22 cellular contexts compared by ENCODE assay signal in genomic region chr3:45937206-45938042, GRCh38. TPM values are rescaled to one million over a fixed set of nuclear protein-coding genes. Genes with fewer than 3 reads are reported as not detected.
DNase-seq lines count a peak whose midpoint lies in the region; TF ChIP-seq lines count a peak whose summit lies in the region.
"Had no signal": no experiment of that assay in that cellular context is flagged by ENCODE, and none has a peak within 500 bp of the region (broad histone marks: within the 10 kb centered on the region; RNA-seq: fewer than 3 reads in every experiment).

No MANE protein-coding gene starts in this region.

- no peak overlapping the region for H3K4me3 Mint-ChIP-seq in endodermal cell
- H3K4me3 Mint-ChIP-seq in T-helper 2 cell treated with Interferon-gamma antibody and Interleukin-4, amounts not matched to agents 5 μg/mL and 100 μg/mL, for 36 hours, result no peak overlapping the region

- intact Hi-C loops in sigmoid colon (cut with DNase I), result loop anchor here (5.0 to 10.0 kb wide), 3 partner anchors 175 to 507 kb away; partner anchors contain the start of gene CCR5

- H3K4me3 ChIP-seq in endodermal cell (ENCODE audit: low read length) (no peak overlapping the region), sigmoid colon (no peak overlapping the region)
- H3K4me3 ChIP-seq: HAP-1, K562, SJSA1 had no signal

- no peaks in the 10 kb centered on the region for H3K27me3 Mint-ChIP-seq in endodermal cell (ENCODE audit: insufficient read depth)
- no peaks in the 10 kb centered on the region for H3K27me3 Mint-ChIP-seq in T-helper 2 cell treated with Interferon-gamma antibody and Interleukin-4, amounts not matched to agents 5 μg/mL and 100 μg/mL, for 36 hours (ENCODE audit: low read depth)

- peaks cover 8% of the 10 kb centered on the region for H3K4me1 Mint-ChIP-seq in endodermal cell
- peaks cover 15% of the 10 kb centered on the region for H3K4me1 Mint-ChIP-seq in T-helper 2 cell treated with Interferon-gamma antibody and Interleukin-4, amounts not matched to agents 5 μg/mL and 100 μg/mL, for 36 hours (ENCODE audit: low read depth)

- H3K9me3 ChIP-seq in endodermal cell (ENCODE audit: control insufficient read depth, low read length) (no peaks in the 10 kb centered on the region), sigmoid colon (no peaks in the 10 kb centered on the region)
- H3K9me3 ChIP-seq: HAP-1, SJSA1 had no signal

- H3K27ac Mint-ChIP-seq in endodermal cell, result no peak overlapping the region
- H3K27ac Mint-ChIP-seq in T-helper 2 cell treated with Interferon-gamma antibody and Interleukin-4, amounts not matched to agents 5 μg/mL and 100 μg/mL, for 36 hours, result no peak overlapping the region

- H3K36me3 ChIP-seq in endodermal cell (ENCODE audit: control insufficient read depth, insufficient read depth, low read length) (peaks cover 17% of the 10 kb centered on the region), sigmoid colon (peaks cover 15 to 58% (median 31%) of the 10 kb centered on the region in 4 donors)
- H3K36me3 ChIP-seq: SJSA1 had no signal

- peak; percentile 9 to 13 for DNase-seq in activated T-cell treated with anti-CD3 and anti-CD28 coated beads, Interleukin-2, amount 50 U/mL, for 48 hours
- DNase-seq in activated T-cell treated with anti-CD3 and anti-CD28 coated beads, Interleukin-2, amount 50 U/mL, for 1 hour, result no peak
- DNase-seq in endodermal cell, result peak; percentile 58
- peak; percentile 38 for DNase-seq in sigmoid colon
- no peak for DNase-seq in T-helper 2 cell treated with Interferon-gamma antibody and Interleukin-4, amounts not matched to agents 5 μg/mL and 100 μg/mL, for 36 hours (ENCODE audit: low spot score)
- DNase-seq in COLO668 (lab: John Stamatoyannopoulos, UW; ENCODE audit: unreplicated experiment), result no peak
- DNase-seq: DMS79 treated with DMSO at 0.1 percent for 48 hours, MM.1S, NCI-H1048, NCI-H1417 treated with DMSO at 0.1 percent for 48 hours, NCI-H187, NCI-H446 treated with DMSO at 0.1 percent for 48 hours, NCI-H526 treated with DMSO at 0.1 percent for 48 hours, OCI-M1 had no signal

- no peaks in the 10 kb centered on the region for H3K9me3 Mint-ChIP-seq in endodermal cell
- H3K9me3 Mint-ChIP-seq in T-helper 2 cell treated with Interferon-gamma antibody and Interleukin-4, amounts not matched to agents 5 μg/mL and 100 μg/mL, for 36 hours, result no peaks in the 10 kb centered on the region

- no peaks in the 10 kb centered on the region for H3K4me1 ChIP-seq in endodermal cell (ENCODE audit: control insufficient read depth, insufficient read depth, low read length)
- peaks cover 0 to 22% (median 14%) of the 10 kb centered on the region in 4 donors for H3K4me1 ChIP-seq in sigmoid colon
- H3K4me1 ChIP-seq: HAP-1 had no signal

- TF ChIP-seq POLR2A in sigmoid colon (IDR thresholded peaks at IDR 0.05), result no peak

- H3K9ac ChIP-seq in endodermal cell (ENCODE audit: extremely low read depth, low read length, poor library complexity, severe bottlenecking), result no peak overlapping the region

- H3K27ac ChIP-seq in endodermal cell (ENCODE audit: low read depth, low read length) (no peak overlapping the region), sigmoid colon (no peak overlapping the region)
- H3K27ac ChIP-seq: HL-60, SJSA1 had no signal

- TF ChIP-seq CTCF in GM12873 (IDR thresholded peaks at IDR 0.05; ENCODE audit: insufficient read depth, low read depth, low read length, missing control alignments) (peak; percentile 10), endodermal cell (conservative IDR thresholded peaks at IDR 0.05) (peak; percentile 45), sigmoid colon (IDR thresholded peaks at IDR 0.05) (no peak)

- WGBS in endodermal cell (ENCODE audit: insufficient coverage in 1 of 2, insufficient read length in 1 of 2), 2 experiments, result 90 to 93% methylated on average over 8 of the region's 8 CpGs
- 93% methylated on average over 8 of the region's 8 CpGs for WGBS in sigmoid colon, 2 donors

- H3K27me3 ChIP-seq in endodermal cell (ENCODE audit: control insufficient read depth, insufficient read depth, low read length, poor library complexity, severe bottlenecking) (no peaks in the 10 kb centered on the region), sigmoid colon (no peaks in the 10 kb centered on the region)
- H3K27me3 ChIP-seq: SJSA1 had no signal

- peaks cover 24% of the 10 kb centered on the region for H3K36me3 Mint-ChIP-seq in endodermal cell (ENCODE audit: low read depth)
- H3K36me3 Mint-ChIP-seq in T-helper 2 cell treated with Interferon-gamma antibody and Interleukin-4, amounts not matched to agents 5 μg/mL and 100 μg/mL, for 36 hours (ENCODE audit: low read depth), result peaks cover 51% of the 10 kb centered on the region

- TF ChIP-seq EP300 in sigmoid colon (IDR thresholded peaks at IDR 0.05), result no peak

RNA-seq across cellular contexts. Expression of gene CXCR6, which starts 5.8 kb away (rescaled TPM):
- total RNA-seq in endodermal cell, result not detected
- not detected for polyA plus RNA-seq in endodermal cell (2013, experiment 1 of 2)
- polyA plus RNA-seq in endodermal cell (2013, experiment 2 of 2), result not detected
- under 1 TPM in 3 of 4 donors, not detected in 1; 0.36 to 0.95 (median 0.49) TPM for total RNA-seq in sigmoid colon
- 1 to 10 TPM in 1 of 3 donors, not detected in 2; 3.3 TPM for polyA plus RNA-seq in sigmoid colon
- total RNA-seq: HepG2, HT-29, K562, LHCN-M2, SJSA1 had no signal
- polyA plus RNA-seq: HepG2 had no signal

RNA-seq across cellular contexts. Expression of gene CCR9, which starts 51.1 kb away (rescaled TPM):
- not detected for total RNA-seq in endodermal cell
- not detected for polyA plus RNA-seq in endodermal cell (2013, experiment 1 of 2)
- not detected for polyA plus RNA-seq in endodermal cell (2013, experiment 2 of 2)
- not detected for total RNA-seq in sigmoid colon
- under 1 TPM in 1 of 3 donors, not detected in 2; 0.55 TPM for polyA plus RNA-seq in sigmoid colon
- total RNA-seq: HepG2, HT-29, K562, LHCN-M2, SJSA1 had no signal
- polyA plus RNA-seq: HepG2, K562 had no signal

RNA-seq across cellular contexts. Expression of gene FYCO1, which starts 58.2 kb away (rescaled TPM):
- total RNA-seq in endodermal cell (10 to 100 TPM; 11.3 to 11.8 TPM), sigmoid colon (100 to 1,000 TPM in 1 of 4 donors, 10 to 100 TPM in 3; 72.1 to 115 (median 79.2) TPM)
- 7.5 TPM for polyA plus RNA-seq in endodermal cell (2013, experiment 1 of 2)
- polyA plus RNA-seq in endodermal cell (2013, experiment 2 of 2), result 6.5 TPM
- polyA plus RNA-seq in sigmoid colon, result 10 to 100 TPM in 1 of 3 donors, 1 to 10 TPM in 2; 8.4 to 15.0 (median 9.9) TPM

Comparison
In these comparisons a context has a peak if more than half of its experiments do, and no peak if none do; other contexts are left out.
1. DNase-seq: peak in activated T-cell treated with anti-CD3 and anti-CD28 coated beads, Interleukin-2, amount 50 U/mL, for 48 hours (2 of 2), endodermal cell (single experiment) and sigmoid colon (single experiment); none in activated T-cell treated with anti-CD3 and anti-CD28 coated beads, Interleukin-2, amount 50 U/mL, for 1 hour (single experiment), T-helper 2 cell treated with Interferon-gamma antibody and Interleukin-4, amounts not matched to agents 5 μg/mL and 100 μg/mL, for 36 hours (single experiment) and COLO668 (single experiment).
2. CTCF ChIP-seq: peak in GM12873 (single experiment) and endodermal cell (single experiment); none in sigmoid colon (0 of 4).
3. RNA of gene FYCO1, which starts 58.2 kb away (total RNA-seq): 72.1 to 115 TPM in sigmoid colon; 11.3 to 11.8 TPM in endodermal cell; every median in the first group is over 4 times any median in the second.